Comparison of ENCODE assay signal across 22 cellular contexts in genomic region chr3:129601713-129602112, GRCh38. TPM values are rescaled to one million over a fixed set of nuclear protein-coding genes. Genes with fewer than 3 reads are reported as not detected.
DNase-seq lines count a peak whose midpoint lies in the region; ATAC-seq and TF ChIP-seq lines count a peak whose summit lies in the region.
"Had no signal": no experiment of that assay in that cellular context is flagged by ENCODE, and none has a peak within 500 bp of the region (broad histone marks: within the 10 kb centered on the region; RNA-seq: fewer than 3 reads in every experiment).

No MANE protein-coding gene starts in this region.

- H3K27me3 ChIP-seq in BLaER1 treated with 17β-estradiol and CSF1 and Interleukin-3, amounts not matched to agents 10 nM and 100 nM: no peaks in the 10 kb centered on the region
- H3K27me3 ChIP-seq in stomach (peaks cover 0 to 18% (median 0%) of the 10 kb centered on the region in 3 donors), body of pancreas (no peaks in the 10 kb centered on the region)
- H3K27me3 ChIP-seq: adrenal gland had no signal

- TF ChIP-seq CTCF in stomach (IDR thresholded peaks at IDR 0.05) (no peak), GM10248 (IDR thresholded peaks at IDR 0.05; ENCODE audit: control extremely low read depth, extremely low read depth, low read depth, missing control alignments) (no peak), body of pancreas (IDR thresholded peaks at IDR 0.05) (no peak)

- no peak for ATAC-seq in body of pancreas
- ATAC-seq: activated CD8-positive, alpha-beta T cell treated with anti-CD3 and anti-CD28 coated beads, Interleukin-2, amount 10 ng/mL, durations not matched to agents 7 days and 5 days; esophagus mucosa; HCT116; HepG2; left colon had no signal

- peaks cover 47% of the 10 kb centered on the region for H3K27me3 Mint-ChIP-seq in activated T-helper 1 cell treated with anti-CD3 and anti-CD28 coated beads, Interleukin-12 subunit alpha, Interleukin-12 subunit beta, Interleukin-2, Interleukin-4 antibody, amounts not matched to agents 30 ng/mL and 10 ng/mL and 1 ng/mL, durations not matched to agents 14 hours and 24 hours and 36 hours (ENCODE audit: insufficient read depth)
- peaks cover 7 to 10% (median 7%) of the 10 kb centered on the region in 3 donors for H3K27me3 Mint-ChIP-seq in immature natural killer cell (ENCODE audit: low read depth in 3 of 3)
- H3K27me3 Mint-ChIP-seq in T-helper 2 cell treated with Interferon-gamma antibody and Interleukin-4, amounts not matched to agents 5 μg/mL and 100 μg/mL, for 36 hours (ENCODE audit: low read depth): peaks cover 51% of the 10 kb centered on the region

- H3K9me3 ChIP-seq in BLaER1 treated with 17β-estradiol and CSF1 and Interleukin-3, amounts not matched to agents 10 nM and 100 nM (replicated peaks in 1 of 11): no peaks in the 10 kb centered on the region
- H3K9me3 ChIP-seq in stomach (no peaks in the 10 kb centered on the region), body of pancreas (no peaks in the 10 kb centered on the region)
- H3K9me3 ChIP-seq: adrenal gland, thyroid gland had no signal

- intact Hi-C loops in activated T-helper 1 cell treated with anti-CD3 and anti-CD28 coated beads, Interleukin-12 subunit alpha, Interleukin-12 subunit beta, Interleukin-2, Interleukin-4 antibody, amounts not matched to agents 30 ng/mL and 10 ng/mL and 1 ng/mL, durations not matched to agents 14 hours and 24 hours and 36 hours (cut with micrococcal nuclease): no loop called here
- intact Hi-C loops in stomach (cut with DNase I; ENCODE audit: low total_unique reads): no loop called here
- intact Hi-C loops in body of pancreas (cut with DNase I): no loop called here

- H3K36me3 ChIP-seq in BLaER1 treated with 17β-estradiol and CSF1 and Interleukin-3, amounts not matched to agents 10 nM and 100 nM: peaks cover 0 to 61% (median 14%) of the 10 kb centered on the region in 11 experiments; a peak in 14 of 22 replicates
- peaks cover 0 to 3% (median 0%) of the 10 kb centered on the region in 4 donors for H3K36me3 ChIP-seq in stomach
- no peaks in the 10 kb centered on the region for H3K36me3 ChIP-seq in body of pancreas (replicated peaks in 1 of 2; ENCODE audit: insufficient read depth in 1 of 2, low read depth in 2 of 2)
- H3K36me3 ChIP-seq: adrenal gland, thyroid gland had no signal

- peak overlapping the region in 7 of 11 experiments; percentile 31 to 100 (median 96); a peak in 10 of 22 replicates for H3K27ac ChIP-seq in BLaER1 treated with 17β-estradiol and CSF1 and Interleukin-3, amounts not matched to agents 10 nM and 100 nM
- H3K27ac ChIP-seq in stomach (peak overlapping the region in 3 of 5 donors; percentile 83 to 87 (median 85)), body of pancreas (no peak overlapping the region)
- H3K27ac ChIP-seq: VCaP had no signal

- WGBS in stomach, 5 donors: 78 to 94% (median 87%) methylated on average over 5 of the region's 5 CpGs
- WGBS in body of pancreas, 2 donors: 76 to 89% methylated on average over 5 of the region's 5 CpGs

- no peak for DNase-seq in activated T-helper 1 cell treated with anti-CD3 and anti-CD28 coated beads, Interleukin-12 subunit alpha, Interleukin-12 subunit beta, Interleukin-2, Interleukin-4 antibody, amounts not matched to agents 30 ng/mL and 10 ng/mL and 1 ng/mL, durations not matched to agents 14 hours and 24 hours and 36 hours (ENCODE audit: low spot score)
- DNase-seq in immature natural killer cell: no peak
- DNase-seq in stomach: no peak
- no peak for DNase-seq in HK-2 (ENCODE audit: unreplicated experiment)
- DNase-seq in T-helper 2 cell treated with Interferon-gamma antibody and Interleukin-4, amounts not matched to agents 5 μg/mL and 100 μg/mL, for 36 hours (ENCODE audit: low spot score): no peak
- DNase-seq in GM10248 (ENCODE audit: extremely low spot score): no peak
- DNase-seq in body of pancreas: no peak
- DNase-seq: activated CD8-positive, alpha-beta T cell treated with anti-CD3 and anti-CD28 coated beads, Interleukin-2, amount 10 ng/mL, durations not matched to agents 7 days and 5 days; adrenal gland; GDM1; left colon; NCI-H2029 treated with DMSO at 0.1 percent for 48 hours; NCI-H524 treated with DMSO at 0.1 percent for 48 hours; RPMI8226; thyroid gland had no signal

- H3K4me3 ChIP-seq in BLaER1 treated with 17β-estradiol and CSF1 and Interleukin-3, amounts not matched to agents 10 nM and 100 nM: peak overlapping the region in 6 of 10 experiments; percentile 17 to 98 (median 89); a peak in 7 of 20 replicates
- H3K4me3 ChIP-seq in stomach (no peak overlapping the region), body of pancreas (no peak overlapping the region)
- H3K4me3 ChIP-seq: thyroid gland had no signal

- no peak for TF ChIP-seq EP300 in stomach (IDR thresholded peaks at IDR 0.05)

- POLR2A ChIA-PET in GM10248 (lab: Yijun Ruan, JAX): no interaction called here

- CTCF ChIA-PET in GM10248 (lab: Yijun Ruan, JAX): no interaction called here

- H3K36me3 Mint-ChIP-seq in activated T-helper 1 cell treated with anti-CD3 and anti-CD28 coated beads, Interleukin-12 subunit alpha, Interleukin-12 subunit beta, Interleukin-2, Interleukin-4 antibody, amounts not matched to agents 30 ng/mL and 10 ng/mL and 1 ng/mL, durations not matched to agents 14 hours and 24 hours and 36 hours (ENCODE audit: low read depth): peaks cover 1% of the 10 kb centered on the region
- H3K36me3 Mint-ChIP-seq in immature natural killer cell: peaks cover 0 to 3% (median 3%) of the 10 kb centered on the region in 3 donors
- peaks cover 1% of the 10 kb centered on the region for H3K36me3 Mint-ChIP-seq in T-helper 2 cell treated with Interferon-gamma antibody and Interleukin-4, amounts not matched to agents 5 μg/mL and 100 μg/mL, for 36 hours (ENCODE audit: low read depth)

- H3K4me1 ChIP-seq in BLaER1 treated with 17β-estradiol and CSF1 and Interleukin-3, amounts not matched to agents 10 nM and 100 nM: peaks cover 62 to 86% (median 82%) of the 10 kb centered on the region in 10 experiments
- H3K4me1 ChIP-seq in stomach: peaks cover 62 to 96% (median 83%) of the 10 kb centered on the region in 4 donors
- peaks cover 66% of the 10 kb centered on the region for H3K4me1 ChIP-seq in body of pancreas

- TF ChIP-seq POLR2A in stomach (IDR thresholded peaks at IDR 0.05) (no peak), body of pancreas (IDR thresholded peaks at IDR 0.05) (no peak)

- peak overlapping the region in 10 of 11 experiments; percentile 80 to 95 (median 88); a peak in 20 of 22 replicates for H3K9ac ChIP-seq in BLaER1 treated with 17β-estradiol and CSF1 and Interleukin-3, amounts not matched to agents 10 nM and 100 nM

- H3K4me1 Mint-ChIP-seq in activated T-helper 1 cell treated with anti-CD3 and anti-CD28 coated beads, Interleukin-12 subunit alpha, Interleukin-12 subunit beta, Interleukin-2, Interleukin-4 antibody, amounts not matched to agents 30 ng/mL and 10 ng/mL and 1 ng/mL, durations not matched to agents 14 hours and 24 hours and 36 hours (ENCODE audit: low read depth): peaks cover 5% of the 10 kb centered on the region
- peaks cover 64 to 74% of the 10 kb centered on the region in 2 donors for H3K4me1 Mint-ChIP-seq in immature natural killer cell
- H3K4me1 Mint-ChIP-seq in T-helper 2 cell treated with Interferon-gamma antibody and Interleukin-4, amounts not matched to agents 5 μg/mL and 100 μg/mL, for 36 hours (ENCODE audit: low read depth): peaks cover 5% of the 10 kb centered on the region

- H3K4me3 Mint-ChIP-seq in activated T-helper 1 cell treated with anti-CD3 and anti-CD28 coated beads, Interleukin-12 subunit alpha, Interleukin-12 subunit beta, Interleukin-2, Interleukin-4 antibody, amounts not matched to agents 30 ng/mL and 10 ng/mL and 1 ng/mL, durations not matched to agents 14 hours and 24 hours and 36 hours: no peak overlapping the region
- H3K4me3 Mint-ChIP-seq in immature natural killer cell: peak overlapping the region in 3 of 5 donors; percentile 21 to 48 (median 35)
- no peak overlapping the region for H3K4me3 Mint-ChIP-seq in T-helper 2 cell treated with Interferon-gamma antibody and Interleukin-4, amounts not matched to agents 5 μg/mL and 100 μg/mL, for 36 hours
- H3K4me3 Mint-ChIP-seq: activated CD8-positive, alpha-beta T cell treated with anti-CD3 and anti-CD28 coated beads, Interleukin-2, amount 10 ng/mL, durations not matched to agents 7 days and 5 days had no signal

- no peaks in the 10 kb centered on the region for H3K9me3 Mint-ChIP-seq in activated T-helper 1 cell treated with anti-CD3 and anti-CD28 coated beads, Interleukin-12 subunit alpha, Interleukin-12 subunit beta, Interleukin-2, Interleukin-4 antibody, amounts not matched to agents 30 ng/mL and 10 ng/mL and 1 ng/mL, durations not matched to agents 14 hours and 24 hours and 36 hours
- no peaks in the 10 kb centered on the region for H3K9me3 Mint-ChIP-seq in immature natural killer cell
- no peaks in the 10 kb centered on the region for H3K9me3 Mint-ChIP-seq in T-helper 2 cell treated with Interferon-gamma antibody and Interleukin-4, amounts not matched to agents 5 μg/mL and 100 μg/mL, for 36 hours

- H3K27ac Mint-ChIP-seq in activated T-helper 1 cell treated with anti-CD3 and anti-CD28 coated beads, Interleukin-12 subunit alpha, Interleukin-12 subunit beta, Interleukin-2, Interleukin-4 antibody, amounts not matched to agents 30 ng/mL and 10 ng/mL and 1 ng/mL, durations not matched to agents 14 hours and 24 hours and 36 hours: peak overlapping the region; percentile 18
- H3K27ac Mint-ChIP-seq in immature natural killer cell: no peak overlapping the region
- no peak overlapping the region for H3K27ac Mint-ChIP-seq in T-helper 2 cell treated with Interferon-gamma antibody and Interleukin-4, amounts not matched to agents 5 μg/mL and 100 μg/mL, for 36 hours
- H3K27ac Mint-ChIP-seq: activated CD8-positive, alpha-beta T cell treated with anti-CD3 and anti-CD28 coated beads, Interleukin-2, amount 10 ng/mL, durations not matched to agents 7 days and 5 days had no signal

- H3K4me2 ChIP-seq in BLaER1 treated with 17β-estradiol and CSF1 and Interleukin-3, amounts not matched to agents 10 nM and 100 nM: peak overlapping the region; percentile 92 to 100 (median 99)

- H4K20me1 ChIP-seq in BLaER1 treated with 17β-estradiol and CSF1 and Interleukin-3, amounts not matched to agents 10 nM and 100 nM: peaks cover 45 to 96% (median 89%) of the 10 kb centered on the region in 11 experiments

RNA-seq across cellular contexts. Expression of gene PLXND1, which starts 4.8 kb away (rescaled TPM):
- total RNA-seq in activated T-helper 1 cell treated with anti-CD3 and anti-CD28 coated beads, Interleukin-12 subunit alpha, Interleukin-12 subunit beta, Interleukin-2, Interleukin-4 antibody, amounts not matched to agents 30 ng/mL and 10 ng/mL and 1 ng/mL, durations not matched to agents 14 hours and 24 hours and 36 hours: 1.3 and 1.7 TPM in 2 replicates
- 10 to 100 TPM in 1 of 3 donors, 1 to 10 TPM in 2; 3.1 to 30.2 (median 6.1) TPM for polyA plus RNA-seq in immature natural killer cell
- 100 to 1,000 TPM in 2 of 5 donors, 10 to 100 TPM in 3; 53.1 to 251 (median 65.2) TPM for total RNA-seq in stomach
- polyA plus RNA-seq in stomach: 10 to 100 TPM; 22.6 to 44.7 (median 32.0) TPM
- total RNA-seq in body of pancreas: 100 to 1,000 TPM in 1 of 2 donors, 10 to 100 TPM in 1; 47.7 to 135 TPM

RNA-seq across cellular contexts. Expression of gene H1-8, which starts 58.7 kb away (rescaled TPM):
- not detected in 2 replicates for total RNA-seq in activated T-helper 1 cell treated with anti-CD3 and anti-CD28 coated beads, Interleukin-12 subunit alpha, Interleukin-12 subunit beta, Interleukin-2, Interleukin-4 antibody, amounts not matched to agents 30 ng/mL and 10 ng/mL and 1 ng/mL, durations not matched to agents 14 hours and 24 hours and 36 hours
- polyA plus RNA-seq in immature natural killer cell (not detected), stomach (not detected)
- total RNA-seq in stomach (not detected), body of pancreas (not detected)
- total RNA-seq: activated CD8-positive, alpha-beta T cell treated with anti-CD3 and anti-CD28 coated beads, Interleukin-2, amount 10 ng/mL, durations not matched to agents 7 days and 5 days; adrenal gland; cerebellum; esophagus mucosa; HepG2; left colon; pulmonary artery endothelial cell; thyroid gland had no signal
- polyA plus RNA-seq: adrenal gland had no signal

Comparison
In these comparisons a context has a peak if more than half of its experiments do, and no peak if none do; other contexts are left out.
1. H3K27ac ChIP-seq: peak in BLaER1 treated with 17β-estradiol and CSF1 and Interleukin-3, amounts not matched to agents 10 nM and 100 nM (7 of 11) and stomach (3 of 5); none in body of pancreas (0 of 4).
2. H3K4me3 ChIP-seq: peak in BLaER1 treated with 17β-estradiol and CSF1 and Interleukin-3, amounts not matched to agents 10 nM and 100 nM (6 of 10); none in stomach (0 of 4) and body of pancreas (0 of 2).
3. H3K4me3 Mint-ChIP-seq: peak in immature natural killer cell (3 of 5); none in activated T-helper 1 cell treated with anti-CD3 and anti-CD28 coated beads, Interleukin-12 subunit alpha, Interleukin-12 subunit beta, Interleukin-2, Interleukin-4 antibody, amounts not matched to agents 30 ng/mL and 10 ng/mL and 1 ng/mL, durations not matched to agents 14 hours and 24 hours and 36 hours (single experiment) and T-helper 2 cell treated with Interferon-gamma antibody and Interleukin-4, amounts not matched to agents 5 μg/mL and 100 μg/mL, for 36 hours (single experiment).
4. RNA of gene PLXND1, which starts 4.8 kb away (total RNA-seq): 47.7 to 135 TPM in body of pancreas and 53.1 to 251 TPM in stomach; 1.3 to 1.7 TPM in activated T-helper 1 cell treated with anti-CD3 and anti-CD28 coated beads, Interleukin-12 subunit alpha, Interleukin-12 subunit beta, Interleukin-2, Interleukin-4 antibody, amounts not matched to agents 30 ng/mL and 10 ng/mL and 1 ng/mL, durations not matched to agents 14 hours and 24 hours and 36 hours; every median in the first group is over 10 times any median in the second.